In the genomic region with DNA sequence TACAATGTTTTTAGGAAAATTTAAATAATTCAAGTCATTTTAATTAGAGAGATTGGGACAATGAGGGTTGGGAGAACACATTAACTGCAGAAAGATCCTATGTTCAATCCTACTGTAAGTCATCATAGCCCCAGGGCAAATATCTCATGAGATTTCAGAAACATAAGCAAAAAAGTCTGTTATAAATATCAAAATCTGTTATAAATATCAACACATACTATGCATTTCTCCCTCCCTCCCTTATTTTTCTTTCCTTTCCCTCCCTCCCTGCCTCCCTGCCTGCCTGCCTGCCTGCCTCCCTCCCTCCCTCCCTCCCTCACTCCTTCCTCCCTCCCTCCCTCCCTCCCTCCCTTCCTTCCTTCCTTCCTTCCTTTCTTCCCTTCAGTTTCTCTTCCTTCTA, we compare ENCODE assay signal across 32 cellular contexts.
"Had no signal": no experiment of that assay in that cellular context is flagged by ENCODE, and none has a peak within 500 bp of the region (broad histone marks: within the 10 kb centered on the region; RNA-seq: fewer than 3 reads in every experiment).

No MANE protein-coding gene starts in this region.

- H3K9me3 ChIP-seq: ascending aorta had no signal

- H3K27me3 ChIP-seq: ascending aorta, cardiac muscle cell had no signal

- H3K27ac ChIP-seq: ascending aorta, cardiac muscle cell, VCaP had no signal

- FAIRE-seq: bronchial epithelial cell, TTC549 had no signal

- DNase-seq: activated B cell treated with CpG ODN at 0.5 μM for 24 hours; activated CD4-positive, alpha-beta memory T cell treated with anti-CD3 and anti-CD28 coated beads for 36 hours; activated CD4-positive, alpha-beta T cell treated with anti-CD3 and anti-CD28 coated beads for 4 hours; activated CD4-positive, alpha-beta T cell treated with anti-CD3 and anti-CD28 coated beads, Interleukin-2, amount 50 U/mL, for 1 hour; activated CD4-positive, alpha-beta T cell treated with anti-CD3 and anti-CD28 coated beads, Interleukin-2, amount 50 U/mL, for 4 hours; activated CD4-positive, CD25-positive, alpha-beta regulatory T cell treated with anti-CD3 and anti-CD28 coated beads, Interleukin-2, amount 50 U/mL, for 72 hours; activated CD8-positive, alpha-beta memory T cell treated with anti-CD3 and anti-CD28 coated beads, Interleukin-2, amount 50 U/mL, for 4 hours; activated CD8-positive, alpha-beta T cell treated with anti-CD3 and anti-CD28 coated beads for 36 hours; activated effector memory CD4-positive, alpha-beta T cell treated with anti-CD3 and anti-CD28 coated beads, Interleukin-2, amount 50 U/mL, for 16 hours; activated gamma-delta T cell treated with Interleukin-2 at 50 U/mL for 16 hours; activated naive CD4-positive, alpha-beta T cell; activated naive CD4-positive, alpha-beta T cell treated with anti-CD3 and anti-CD28 coated beads for 36 hours; activated naive CD4-positive, alpha-beta T cell treated with anti-CD3 and anti-CD28 coated beads, Interleukin-2, amount 50 U/mL, for 16 hours; activated naive CD8-positive, alpha-beta T cell treated with anti-CD3 and anti-CD28 coated beads for 36 hours; activated T-cell treated with anti-CD3 and anti-CD28 coated beads for 4 hours; activated T-cell treated with anti-CD3 and anti-CD28 coated beads, Interleukin-2, amount 50 U/mL, for 1 hour; activated T-cell treated with anti-CD3 and anti-CD28 coated beads, Interleukin-2, amount 50 U/mL, for 4 hours; activated T-cell treated with anti-CD3 and anti-CD28 coated beads, Interleukin-2, amount 50 U/mL, for 72 hours; amygdala; anterior cingulate cortex; caudate nucleus; cerebellar nuclear complex; T-helper 1 cell; T-helper 2 cell; T-helper 9 cell had no signal

- ATAC-seq: activated CD8-positive, alpha-beta T cell treated with anti-CD3 and anti-CD28 coated beads for 36 hours; activated naive CD4-positive, alpha-beta T cell treated with anti-CD3 and anti-CD28 coated beads, Interleukin-2, amount 50 U/mL, for 72 hours; activated T-cell treated with anti-CD3 and anti-CD28 coated beads, Interleukin-2, amount 50 U/mL, for 4 hours; activated T-cell treated with anti-CD3 and anti-CD28 coated beads, Interleukin-2, amount 50 U/mL, for 72 hours; activated T-helper 17 cell treated with anti-CD3 and anti-CD28 coated beads, Interleukin-2, amount 50 U/mL, for 72 hours had no signal

- H3K4me1 ChIP-seq: ascending aorta had no signal

- H3K4me3 ChIP-seq: ascending aorta, cardiac muscle cell had no signal

- H3K36me3 ChIP-seq: ascending aorta, cardiac muscle cell had no signal
